21 cellular contexts compared by ENCODE assay signal in the genomic region with DNA sequence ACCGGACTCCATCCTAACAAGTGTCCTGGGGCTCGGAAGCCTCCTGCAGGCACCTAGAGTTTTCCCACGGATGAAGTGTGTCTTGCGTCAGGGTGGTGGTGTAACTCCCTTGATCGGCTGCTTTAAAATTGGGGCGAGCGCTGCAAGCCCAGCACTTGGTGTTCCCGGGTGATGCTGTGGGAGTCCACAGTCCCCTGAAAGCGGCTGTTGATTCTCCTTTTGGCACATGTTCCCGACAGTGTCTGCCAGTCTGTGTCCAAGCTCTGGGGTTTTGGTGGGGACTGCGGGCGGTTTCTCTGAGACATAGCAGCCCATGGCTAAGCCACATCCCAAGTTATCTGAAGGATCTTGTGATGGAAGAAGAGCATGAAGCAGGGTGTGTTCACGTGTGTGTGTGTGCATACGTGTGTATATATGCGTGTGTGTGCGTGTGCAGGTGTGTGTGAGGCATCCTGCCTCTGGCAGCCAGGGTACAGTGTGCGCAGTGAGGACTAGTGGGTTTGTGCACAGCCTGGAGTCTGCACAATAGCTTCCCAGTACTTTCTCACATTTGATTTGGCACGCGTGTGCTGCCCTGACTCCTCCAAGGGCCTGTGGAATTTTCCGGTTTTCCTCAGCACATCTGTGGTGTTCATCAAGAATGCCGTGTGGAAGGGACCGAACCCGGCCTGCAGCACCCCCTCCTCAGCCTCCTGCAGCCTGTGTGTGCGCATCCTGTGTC. TPM values are rescaled to one million over a fixed set of nuclear protein-coding genes. Genes with fewer than 3 reads are reported as not detected.
DNase-seq lines count a peak whose midpoint lies in the region; ATAC-seq and TF ChIP-seq lines count a peak whose summit lies in the region.
"Had no signal": no experiment of that assay in that cellular context is flagged by ENCODE, and none has a peak within 500 bp of the region (broad histone marks: within the 10 kb centered on the region; RNA-seq: fewer than 3 reads in every experiment).

No MANE protein-coding gene starts in this region.

- no peaks in the 10 kb centered on the region for H3K36me3 Mint-ChIP-seq in natural killer cell

- TF ChIP-seq EP300 in suprapubic skin (IDR thresholded peaks at IDR 0.05), result no peak

- intact Hi-C loops in head of caudate nucleus (cut with DNase I), result no loop called here
- intact Hi-C loops in natural killer cell (cut with micrococcal nuclease), result no loop called here

- no peaks in the 10 kb centered on the region for H3K9me3 ChIP-seq in suprapubic skin
- H3K9me3 ChIP-seq: SJCRH30 had no signal

- H3K36me3 ChIP-seq in suprapubic skin, result no peaks in the 10 kb centered on the region
- H3K36me3 ChIP-seq: SJCRH30 had no signal

- peak overlapping the region; percentile 45 for H3K27ac ChIP-seq in suprapubic skin
- H3K27ac ChIP-seq: SJCRH30 had no signal

- WGBS in suprapubic skin, result 88% methylated on average over 17 of the region's 24 CpGs

- H3K27me3 ChIP-seq in suprapubic skin, result no peaks in the 10 kb centered on the region

- TF ChIP-seq CTCF in suprapubic skin (IDR thresholded peaks at IDR 0.05) (no peak), natural killer cell (IDR thresholded peaks at IDR 0.05) (no peak)

- H3K4me3 ChIP-seq in suprapubic skin, result no peak overlapping the region
- H3K4me3 ChIP-seq: SJCRH30 had no signal

- no peak overlapping the region for H3K27ac Mint-ChIP-seq in natural killer cell
- H3K27ac Mint-ChIP-seq: HFFc6 had no signal

- peaks cover 0 to 10% of the 10 kb centered on the region in 2 donors for H3K27me3 Mint-ChIP-seq in natural killer cell (ENCODE audit: low read depth in 2 of 2)

- no peak for TF ChIP-seq POLR2A in suprapubic skin (IDR thresholded peaks at IDR 0.05)

- no peaks in the 10 kb centered on the region for H3K4me1 ChIP-seq in suprapubic skin
- H3K4me1 ChIP-seq: SJCRH30 had no signal

- no peak overlapping the region for H3K4me3 Mint-ChIP-seq in natural killer cell
- H3K4me3 Mint-ChIP-seq: HFFc6 had no signal

- H3K4me1 Mint-ChIP-seq in natural killer cell, result no peaks in the 10 kb centered on the region

- ATAC-seq in natural killer cell (no peak), HG03565 (IDR thresholded peaks at IDR 0.05; ENCODE audit: unreplicated experiment) (no peak), HG02571 (IDR thresholded peaks at IDR 0.05; ENCODE audit: unreplicated experiment) (no peak)

- H3K9me3 Mint-ChIP-seq in natural killer cell, result no peaks in the 10 kb centered on the region
- H3K9me3 Mint-ChIP-seq: HFFc6 had no signal

- peak in 29 of 56 donors; percentile 10 to 76 (median 31) for DNase-seq in amygdala (lab: John Stamatoyannopoulos, UW)
- DNase-seq in head of caudate nucleus, result peak in 31 of 42 donors; percentile 17 to 78 (median 47)
- peak; percentile 55 for DNase-seq in midbrain (lab: John Stamatoyannopoulos, UW)
- DNase-seq in suprapubic skin (ENCODE audit: low spot score in 2 of 2), result no peak
- no peak for DNase-seq in GM03348 (ENCODE audit: low spot score)
- no peak for DNase-seq in natural killer cell
- DNase-seq: AML-193; COR-L47; DMS153; HFFc6; NCI-H1105 treated with DMSO at 0.1 percent for 48 hours; NCI-H187; NCI-H526 treated with DMSO at 0.1 percent for 48 hours; NK-92 treated with Interleukin-12 subunit alpha and Interleukin-12 subunit beta, amount 100 ng/mL, for 24 hours; RPMI8226; SJCRH30 had no signal

RNA-seq across cellular contexts. Expression of a gene that starts 16.9 kb away (rescaled TPM):
- total RNA-seq in suprapubic skin (1 to 10 TPM; 1.7 to 5.7 (median 3.1) TPM), natural killer cell (not detected)
- total RNA-seq: H4, HFFc6, OCI-LY7, SJCRH30 had no signal

RNA-seq across cellular contexts. Expression of a gene that starts 44.3 kb away (rescaled TPM):
- total RNA-seq in suprapubic skin (not detected), natural killer cell (not detected)
- total RNA-seq: H4, HFFc6, HT1080, OCI-LY7, SJCRH30 had no signal

Comparison
In these comparisons a context has a peak if more than half of its experiments do, and no peak if none do; other contexts are left out.
1. DNase-seq: peak in amygdala (29 of 56), head of caudate nucleus (31 of 42) and midbrain (single experiment); none in suprapubic skin (0 of 2), GM03348 (single experiment) and natural killer cell (single experiment).